2 cellular contexts compared by ENCODE assay signal in the genomic region with DNA sequence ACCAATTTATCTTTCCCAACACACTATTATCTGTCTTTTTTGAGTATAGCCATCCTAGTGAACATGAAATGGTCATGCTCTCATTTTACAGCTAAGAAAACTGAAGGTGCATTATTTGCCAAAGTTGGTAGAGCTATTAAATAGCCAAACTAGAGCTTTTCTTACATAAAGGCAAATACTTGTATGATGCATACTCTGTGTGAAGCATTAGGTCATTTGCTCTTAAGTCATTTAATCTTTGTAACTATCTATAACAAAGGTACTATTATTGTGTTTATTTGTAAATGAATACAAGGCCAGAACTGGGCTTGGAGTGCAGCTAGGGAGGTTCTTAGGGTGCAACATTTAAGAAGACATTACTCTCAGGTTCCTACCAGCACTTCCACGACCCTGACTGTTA.
TF ChIP-seq lines count a peak whose summit lies in the region.

No MANE protein-coding gene starts in this region.

TF ChIP-seq in HEK293, 187 proteins besides CTCF, POLR2A, EP300 and RAD21 (continued from another document):
- TF ChIP-seq ZNF660 (tag by site-specific recombination; IDR thresholded peaks at IDR 0.05), result peak; percentile 96
- TF ChIP-seq ZNF169 (tag by site-specific recombination; IDR thresholded peaks at IDR 0.05), result no peak
- no peak for TF ChIP-seq ZBTB7A (tag by site-specific recombination; IDR thresholded peaks at IDR 0.05; ENCODE audit: low read depth)
- TF ChIP-seq ZNF121 (tag by site-specific recombination; IDR thresholded peaks at IDR 0.05), result no peak
- no peak for TF ChIP-seq TCF7L2 (IDR thresholded peaks at IDR 0.05; ENCODE audit: borderline replicate concordance, low read depth, low read length)
- TF ChIP-seq GLIS2 (tag by site-specific recombination; IDR thresholded peaks at IDR 0.05), result no peak

TF ChIP-seq in WTC11, 78 proteins besides CTCF, POLR2A, EP300 and RAD21 (continued from another document):
- TF ChIP-seq, protein P1, sequence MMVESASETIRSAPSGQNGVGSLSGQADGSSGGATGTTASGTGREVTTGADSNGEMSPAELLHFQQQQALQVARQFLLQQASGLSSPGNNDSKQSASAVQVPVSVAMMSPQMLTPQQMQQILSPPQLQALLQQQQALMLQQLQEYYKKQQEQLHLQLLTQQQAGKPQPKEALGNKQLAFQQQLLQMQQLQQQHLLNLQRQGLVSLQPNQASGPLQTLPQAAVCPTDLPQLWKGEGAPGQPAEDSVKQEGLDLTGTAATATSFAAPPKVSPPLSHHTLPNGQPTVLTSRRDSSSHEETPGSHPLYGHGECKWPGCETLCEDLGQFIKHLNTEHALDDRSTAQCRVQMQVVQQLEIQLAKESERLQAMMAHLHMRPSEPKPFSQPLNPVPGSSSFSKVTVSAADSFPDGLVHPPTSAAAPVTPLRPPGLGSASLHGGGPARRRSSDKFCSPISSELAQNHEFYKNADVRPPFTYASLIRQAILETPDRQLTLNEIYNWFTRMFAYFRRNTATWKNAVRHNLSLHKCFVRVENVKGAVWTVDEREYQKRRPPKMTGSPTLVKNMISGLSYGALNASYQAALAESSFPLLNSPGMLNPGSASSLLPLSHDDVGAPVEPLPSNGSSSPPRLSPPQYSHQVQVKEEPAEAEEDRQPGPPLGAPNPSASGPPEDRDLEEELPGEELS (CRISPR knock-in tag; IDR thresholded peaks at IDR 0.05), result no peak
- TF ChIP-seq IRF2 (CRISPR knock-in tag; IDR thresholded peaks at IDR 0.05; ENCODE audit: borderline replicate concordance, low read depth), result no peak
- TF ChIP-seq, protein P2, sequence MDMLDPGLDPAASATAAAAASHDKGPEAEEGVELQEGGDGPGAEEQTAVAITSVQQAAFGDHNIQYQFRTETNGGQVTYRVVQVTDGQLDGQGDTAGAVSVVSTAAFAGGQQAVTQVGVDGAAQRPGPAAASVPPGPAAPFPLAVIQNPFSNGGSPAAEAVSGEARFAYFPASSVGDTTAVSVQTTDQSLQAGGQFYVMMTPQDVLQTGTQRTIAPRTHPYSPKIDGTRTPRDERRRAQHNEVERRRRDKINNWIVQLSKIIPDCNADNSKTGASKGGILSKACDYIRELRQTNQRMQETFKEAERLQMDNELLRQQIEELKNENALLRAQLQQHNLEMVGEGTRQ (CRISPR knock-in tag; IDR thresholded peaks at IDR 0.05), result no peak
- TF ChIP-seq ZNF423 (CRISPR knock-in tag; IDR thresholded peaks at IDR 0.05), result no peak
- TF ChIP-seq CREB1 (CRISPR knock-in tag; IDR thresholded peaks at IDR 0.05), result no peak
- TF ChIP-seq, protein P3, sequence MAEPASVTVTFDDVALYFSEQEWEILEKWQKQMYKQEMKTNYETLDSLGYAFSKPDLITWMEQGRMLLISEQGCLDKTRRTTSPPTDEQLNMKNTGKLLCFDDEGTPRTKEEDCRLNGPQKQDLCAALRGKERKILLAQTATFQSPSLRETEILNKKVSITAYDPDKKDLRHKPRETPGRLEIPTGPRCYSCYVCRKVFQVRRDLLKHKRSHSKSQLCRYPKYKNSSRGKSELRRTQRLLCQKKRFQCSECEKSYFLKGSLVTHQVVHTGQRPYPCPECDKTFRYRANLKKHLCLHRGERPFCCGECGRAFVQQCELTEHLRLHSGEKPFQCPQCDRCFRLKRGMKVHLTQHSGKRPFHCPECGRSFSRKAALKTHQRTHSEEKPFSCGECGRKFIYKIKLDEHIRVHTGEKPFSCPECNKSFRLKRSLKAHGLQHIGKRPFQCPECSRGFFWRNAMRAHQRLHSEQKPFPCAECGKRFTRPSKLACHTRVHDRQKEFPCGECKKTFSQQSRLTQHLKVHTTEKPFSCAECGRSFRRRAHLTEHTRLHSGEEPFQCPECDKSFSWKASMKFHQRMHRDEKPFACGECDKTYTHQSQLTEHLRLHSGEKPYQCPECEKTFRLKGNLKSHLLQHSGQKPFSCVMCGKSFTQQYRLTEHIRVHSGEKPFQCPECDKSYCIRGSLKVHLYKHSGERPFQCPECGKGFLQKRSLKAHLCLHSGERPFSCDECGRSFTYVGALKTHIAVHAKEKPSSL (CRISPR knock-in tag; conservative IDR thresholded peaks at IDR 0.05), result no peak
- no peak for TF ChIP-seq JUN (CRISPR knock-in tag; IDR thresholded peaks at IDR 0.05)
- no peak for TF ChIP-seq ETV6 (CRISPR knock-in tag; IDR thresholded peaks at IDR 0.05)
- no peak for TF ChIP-seq ZBTB21 (CRISPR knock-in tag; IDR thresholded peaks at IDR 0.05; ENCODE audit: borderline replicate concordance)
- TF ChIP-seq ZNF671 (CRISPR knock-in tag; IDR thresholded peaks at IDR 0.05), result no peak
- TF ChIP-seq, protein P4, sequence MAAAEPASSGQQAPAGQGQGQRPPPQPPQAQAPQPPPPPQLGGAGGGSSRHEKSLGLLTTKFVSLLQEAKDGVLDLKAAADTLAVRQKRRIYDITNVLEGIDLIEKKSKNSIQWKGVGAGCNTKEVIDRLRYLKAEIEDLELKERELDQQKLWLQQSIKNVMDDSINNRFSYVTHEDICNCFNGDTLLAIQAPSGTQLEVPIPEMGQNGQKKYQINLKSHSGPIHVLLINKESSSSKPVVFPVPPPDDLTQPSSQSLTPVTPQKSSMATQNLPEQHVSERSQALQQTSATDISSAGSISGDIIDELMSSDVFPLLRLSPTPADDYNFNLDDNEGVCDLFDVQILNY (CRISPR knock-in tag; IDR thresholded peaks at IDR 0.05), result no peak
- TF ChIP-seq, protein P5, sequence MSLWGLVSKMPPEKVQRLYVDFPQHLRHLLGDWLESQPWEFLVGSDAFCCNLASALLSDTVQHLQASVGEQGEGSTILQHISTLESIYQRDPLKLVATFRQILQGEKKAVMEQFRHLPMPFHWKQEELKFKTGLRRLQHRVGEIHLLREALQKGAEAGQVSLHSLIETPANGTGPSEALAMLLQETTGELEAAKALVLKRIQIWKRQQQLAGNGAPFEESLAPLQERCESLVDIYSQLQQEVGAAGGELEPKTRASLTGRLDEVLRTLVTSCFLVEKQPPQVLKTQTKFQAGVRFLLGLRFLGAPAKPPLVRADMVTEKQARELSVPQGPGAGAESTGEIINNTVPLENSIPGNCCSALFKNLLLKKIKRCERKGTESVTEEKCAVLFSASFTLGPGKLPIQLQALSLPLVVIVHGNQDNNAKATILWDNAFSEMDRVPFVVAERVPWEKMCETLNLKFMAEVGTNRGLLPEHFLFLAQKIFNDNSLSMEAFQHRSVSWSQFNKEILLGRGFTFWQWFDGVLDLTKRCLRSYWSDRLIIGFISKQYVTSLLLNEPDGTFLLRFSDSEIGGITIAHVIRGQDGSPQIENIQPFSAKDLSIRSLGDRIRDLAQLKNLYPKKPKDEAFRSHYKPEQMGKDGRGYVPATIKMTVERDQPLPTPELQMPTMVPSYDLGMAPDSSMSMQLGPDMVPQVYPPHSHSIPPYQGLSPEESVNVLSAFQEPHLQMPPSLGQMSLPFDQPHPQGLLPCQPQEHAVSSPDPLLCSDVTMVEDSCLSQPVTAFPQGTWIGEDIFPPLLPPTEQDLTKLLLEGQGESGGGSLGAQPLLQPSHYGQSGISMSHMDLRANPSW (CRISPR knock-in tag; conservative IDR thresholded peaks at IDR 0.05; ENCODE audit: low read depth), result no peak
- TF ChIP-seq, protein P6, sequence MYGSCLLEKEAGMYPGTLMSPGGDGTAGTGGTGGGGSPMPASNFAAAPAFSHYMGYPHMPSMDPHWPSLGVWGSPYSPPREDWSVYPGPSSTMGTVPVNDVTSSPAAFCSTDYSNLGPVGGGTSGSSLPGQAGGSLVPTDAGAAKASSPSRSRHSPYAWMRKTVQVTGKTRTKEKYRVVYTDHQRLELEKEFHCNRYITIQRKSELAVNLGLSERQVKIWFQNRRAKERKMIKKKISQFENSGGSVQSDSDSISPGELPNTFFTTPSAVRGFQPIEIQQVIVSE (CRISPR knock-in tag; IDR thresholded peaks at IDR 0.05; ENCODE audit: borderline replicate concordance), result no peak
- TF ChIP-seq, protein P7, sequence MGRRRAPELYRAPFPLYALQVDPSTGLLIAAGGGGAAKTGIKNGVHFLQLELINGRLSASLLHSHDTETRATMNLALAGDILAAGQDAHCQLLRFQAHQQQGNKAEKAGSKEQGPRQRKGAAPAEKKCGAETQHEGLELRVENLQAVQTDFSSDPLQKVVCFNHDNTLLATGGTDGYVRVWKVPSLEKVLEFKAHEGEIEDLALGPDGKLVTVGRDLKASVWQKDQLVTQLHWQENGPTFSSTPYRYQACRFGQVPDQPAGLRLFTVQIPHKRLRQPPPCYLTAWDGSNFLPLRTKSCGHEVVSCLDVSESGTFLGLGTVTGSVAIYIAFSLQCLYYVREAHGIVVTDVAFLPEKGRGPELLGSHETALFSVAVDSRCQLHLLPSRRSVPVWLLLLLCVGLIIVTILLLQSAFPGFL (CRISPR knock-in tag; IDR thresholded peaks at IDR 0.05; ENCODE audit: borderline replicate concordance), result no peak
- TF ChIP-seq, protein P8, sequence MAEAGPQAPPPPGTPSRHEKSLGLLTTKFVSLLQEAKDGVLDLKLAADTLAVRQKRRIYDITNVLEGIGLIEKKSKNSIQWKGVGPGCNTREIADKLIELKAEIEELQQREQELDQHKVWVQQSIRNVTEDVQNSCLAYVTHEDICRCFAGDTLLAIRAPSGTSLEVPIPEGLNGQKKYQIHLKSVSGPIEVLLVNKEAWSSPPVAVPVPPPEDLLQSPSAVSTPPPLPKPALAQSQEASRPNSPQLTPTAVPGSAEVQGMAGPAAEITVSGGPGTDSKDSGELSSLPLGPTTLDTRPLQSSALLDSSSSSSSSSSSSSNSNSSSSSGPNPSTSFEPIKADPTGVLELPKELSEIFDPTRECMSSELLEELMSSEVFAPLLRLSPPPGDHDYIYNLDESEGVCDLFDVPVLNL (CRISPR knock-in tag; IDR thresholded peaks at IDR 0.05; ENCODE audit: borderline replicate concordance, low read depth), result no peak
- TF ChIP-seq NFATC4 (CRISPR knock-in tag; IDR thresholded peaks at IDR 0.05), result no peak
- TF ChIP-seq TCF7 (CRISPR knock-in tag; IDR thresholded peaks at IDR 0.05; ENCODE audit: low read depth), result no peak
- TF ChIP-seq, protein P9, sequence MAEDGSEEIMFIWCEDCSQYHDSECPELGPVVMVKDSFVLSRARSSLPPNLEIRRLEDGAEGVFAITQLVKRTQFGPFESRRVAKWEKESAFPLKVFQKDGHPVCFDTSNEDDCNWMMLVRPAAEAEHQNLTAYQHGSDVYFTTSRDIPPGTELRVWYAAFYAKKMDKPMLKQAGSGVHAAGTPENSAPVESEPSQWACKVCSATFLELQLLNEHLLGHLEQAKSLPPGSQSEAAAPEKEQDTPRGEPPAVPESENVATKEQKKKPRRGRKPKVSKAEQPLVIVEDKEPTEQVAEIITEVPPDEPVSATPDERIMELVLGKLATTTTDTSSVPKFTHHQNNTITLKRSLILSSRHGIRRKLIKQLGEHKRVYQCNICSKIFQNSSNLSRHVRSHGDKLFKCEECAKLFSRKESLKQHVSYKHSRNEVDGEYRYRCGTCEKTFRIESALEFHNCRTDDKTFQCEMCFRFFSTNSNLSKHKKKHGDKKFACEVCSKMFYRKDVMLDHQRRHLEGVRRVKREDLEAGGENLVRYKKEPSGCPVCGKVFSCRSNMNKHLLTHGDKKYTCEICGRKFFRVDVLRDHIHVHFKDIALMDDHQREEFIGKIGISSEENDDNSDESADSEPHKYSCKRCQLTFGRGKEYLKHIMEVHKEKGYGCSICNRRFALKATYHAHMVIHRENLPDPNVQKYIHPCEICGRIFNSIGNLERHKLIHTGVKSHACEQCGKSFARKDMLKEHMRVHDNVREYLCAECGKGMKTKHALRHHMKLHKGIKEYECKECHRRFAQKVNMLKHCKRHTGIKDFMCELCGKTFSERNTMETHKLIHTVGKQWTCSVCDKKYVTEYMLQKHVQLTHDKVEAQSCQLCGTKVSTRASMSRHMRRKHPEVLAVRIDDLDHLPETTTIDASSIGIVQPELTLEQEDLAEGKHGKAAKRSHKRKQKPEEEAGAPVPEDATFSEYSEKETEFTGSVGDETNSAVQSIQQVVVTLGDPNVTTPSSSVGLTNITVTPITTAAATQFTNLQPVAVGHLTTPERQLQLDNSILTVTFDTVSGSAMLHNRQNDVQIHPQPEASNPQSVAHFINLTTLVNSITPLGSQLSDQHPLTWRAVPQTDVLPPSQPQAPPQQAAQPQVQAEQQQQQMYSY (CRISPR knock-in tag; IDR thresholded peaks at IDR 0.05), result no peak
- TF ChIP-seq, protein P10, sequence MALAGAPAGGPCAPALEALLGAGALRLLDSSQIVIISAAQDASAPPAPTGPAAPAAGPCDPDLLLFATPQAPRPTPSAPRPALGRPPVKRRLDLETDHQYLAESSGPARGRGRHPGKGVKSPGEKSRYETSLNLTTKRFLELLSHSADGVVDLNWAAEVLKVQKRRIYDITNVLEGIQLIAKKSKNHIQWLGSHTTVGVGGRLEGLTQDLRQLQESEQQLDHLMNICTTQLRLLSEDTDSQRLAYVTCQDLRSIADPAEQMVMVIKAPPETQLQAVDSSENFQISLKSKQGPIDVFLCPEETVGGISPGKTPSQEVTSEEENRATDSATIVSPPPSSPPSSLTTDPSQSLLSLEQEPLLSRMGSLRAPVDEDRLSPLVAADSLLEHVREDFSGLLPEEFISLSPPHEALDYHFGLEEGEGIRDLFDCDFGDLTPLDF (CRISPR knock-in tag; IDR thresholded peaks at IDR 0.05), result no peak
